In genomic region chr2:38581193-38582147, GRCh38 we compare ENCODE assay signal across 8 cellular contexts. TPM values are rescaled to one million over a fixed set of nuclear protein-coding genes. Genes with fewer than 3 reads are reported as not detected.
A peak's percentile ranks its signal among the peaks of the same experiment; 100 is the strongest.
DNase-seq lines count a peak whose midpoint lies in the region; ATAC-seq and TF ChIP-seq lines count a peak whose summit lies in the region.

No MANE protein-coding gene starts in this region.

- ATAC-seq in activated naive CD8-positive, alpha-beta T cell treated with anti-CD3 and anti-CD28 coated beads, Interleukin-2, amount 50 U/mL, for 24 hours = peak; percentile 65
- peak; percentile 60 to 87 (median 82) for ATAC-seq in heart right ventricle
- ATAC-seq in GM18909 (IDR thresholded peaks at IDR 0.05; ENCODE audit: poor library complexity, unreplicated experiment) = no peak

- no peak overlapping the region for H3K27ac Mint-ChIP-seq in T-helper 2 cell treated with Interferon-gamma antibody and Interleukin-4, amounts not matched to agents 5 μg/mL and 100 μg/mL, for 36 hours
- H3K27ac Mint-ChIP-seq in activated naive CD8-positive, alpha-beta T cell treated with anti-CD3 and anti-CD28 coated beads, Interleukin-2, amount 50 U/mL, for 24 hours = no peak overlapping the region

- TF ChIP-seq CTCF in heart right ventricle (IDR thresholded peaks at IDR 0.05) = peak; percentile 34 to 81 (median 75)

- peaks cover 84% of the 10 kb centered on the region for H3K36me3 ChIP-seq in HUES48 (ENCODE audit: control insufficient read depth, insufficient read depth, low read length)
- peaks cover 0 to 97% (median 7%) of the 10 kb centered on the region in 9 donors for H3K36me3 ChIP-seq in heart right ventricle

- H3K9me3 Mint-ChIP-seq in T-helper 2 cell treated with Interferon-gamma antibody and Interleukin-4, amounts not matched to agents 5 μg/mL and 100 μg/mL, for 36 hours = no peaks in the 10 kb centered on the region
- H3K9me3 Mint-ChIP-seq in activated naive CD8-positive, alpha-beta T cell treated with anti-CD3 and anti-CD28 coated beads, Interleukin-2, amount 50 U/mL, for 24 hours = no peaks in the 10 kb centered on the region

- DNase-seq in T-helper 2 cell (peak in 3 of 5 experiments; percentile 26 to 82 (median 62)), NOMO-1 treated with DMSO at 0.1 percent for 48 hours (lab: John Stamatoyannopoulos, UW; ENCODE audit: unreplicated experiment) (peak; percentile 70), heart right ventricle (peak in 1 of 2 donors; percentile 46), pulmonary artery endothelial cell (ENCODE audit: low read depth, low spot score) (peak; percentile 33)
- DNase-seq in T-helper 2 cell treated with Interferon-gamma antibody and Interleukin-4, amounts not matched to agents 5 μg/mL and 100 μg/mL, for 36 hours (ENCODE audit: low spot score) = no peak
- DNase-seq in activated naive CD8-positive, alpha-beta T cell treated with anti-CD3 and anti-CD28 coated beads, Interleukin-2, amount 50 U/mL, for 24 hours = peak; percentile 21

- no peaks in the 10 kb centered on the region for H3K27me3 Mint-ChIP-seq in T-helper 2 cell treated with Interferon-gamma antibody and Interleukin-4, amounts not matched to agents 5 μg/mL and 100 μg/mL, for 36 hours (ENCODE audit: low read depth)
- H3K27me3 Mint-ChIP-seq in activated naive CD8-positive, alpha-beta T cell treated with anti-CD3 and anti-CD28 coated beads, Interleukin-2, amount 50 U/mL, for 24 hours = no peaks in the 10 kb centered on the region

- H3K27ac ChIP-seq in HUES48 (ENCODE audit: low read depth, low read length) (peak overlapping the region; percentile 26), heart right ventricle (no peak overlapping the region)

- H3K4me3 Mint-ChIP-seq in T-helper 2 cell treated with Interferon-gamma antibody and Interleukin-4, amounts not matched to agents 5 μg/mL and 100 μg/mL, for 36 hours = no peak overlapping the region
- no peak overlapping the region for H3K4me3 Mint-ChIP-seq in activated naive CD8-positive, alpha-beta T cell treated with anti-CD3 and anti-CD28 coated beads, Interleukin-2, amount 50 U/mL, for 24 hours

- WGBS in heart right ventricle, 2 donors = 58 to 62% methylated on average over 9 of the region's 9 CpGs

- H3K9me3 ChIP-seq in HUES48 (ENCODE audit: control insufficient read depth, insufficient read depth, low read length) = no peaks in the 10 kb centered on the region
- H3K9me3 ChIP-seq in heart right ventricle = no peaks in the 10 kb centered on the region

- H3K27me3 ChIP-seq in HUES48 (ENCODE audit: control insufficient read depth, insufficient read depth, low read length) (no peaks in the 10 kb centered on the region), heart right ventricle (no peaks in the 10 kb centered on the region)

- peaks cover 25% of the 10 kb centered on the region for H3K4me1 Mint-ChIP-seq in T-helper 2 cell treated with Interferon-gamma antibody and Interleukin-4, amounts not matched to agents 5 μg/mL and 100 μg/mL, for 36 hours (ENCODE audit: low read depth)
- peaks cover 5% of the 10 kb centered on the region for H3K4me1 Mint-ChIP-seq in activated naive CD8-positive, alpha-beta T cell treated with anti-CD3 and anti-CD28 coated beads, Interleukin-2, amount 50 U/mL, for 24 hours

- intact Hi-C loops in heart right ventricle (cut with DNase I) = loop anchor here (1.0 to 10.0 kb wide), 10 partner anchors 86 to 161 kb away; partner anchors contain the start of gene GALM (in 1 of the 10)

- peaks cover 55% of the 10 kb centered on the region for H3K36me3 Mint-ChIP-seq in T-helper 2 cell treated with Interferon-gamma antibody and Interleukin-4, amounts not matched to agents 5 μg/mL and 100 μg/mL, for 36 hours (ENCODE audit: low read depth)
- H3K36me3 Mint-ChIP-seq in activated naive CD8-positive, alpha-beta T cell treated with anti-CD3 and anti-CD28 coated beads, Interleukin-2, amount 50 U/mL, for 24 hours (ENCODE audit: low read depth) = peaks cover 37% of the 10 kb centered on the region

- no peak overlapping the region for H3K4me3 ChIP-seq in HUES48 (ENCODE audit: low read depth, low read length)
- no peak overlapping the region for H3K4me3 ChIP-seq in heart right ventricle

- peaks cover 23% of the 10 kb centered on the region for H3K4me1 ChIP-seq in HUES48 (ENCODE audit: control insufficient read depth, insufficient read depth, low read length)
- H3K4me1 ChIP-seq in heart right ventricle = peaks cover 0 to 21% (median 9%) of the 10 kb centered on the region in 9 donors

- no peak overlapping the region for H3K9ac ChIP-seq in HUES48 (ENCODE audit: low read depth, low read length)

RNA-seq across cellular contexts. Expression of gene HNRNPLL, which starts 21.3 kb away (rescaled TPM):
- total RNA-seq in heart right ventricle (10 to 100 TPM; 22.4 to 32.7 (median 25.9) TPM), pulmonary artery endothelial cell (36.7 and 50.0 TPM in 2 replicates)
- 10 to 100 TPM in 1 of 2 donors, 1 to 10 TPM in 1; 8.9 to 13.6 TPM for polyA plus RNA-seq in heart right ventricle
